20 cellular contexts compared by ENCODE assay signal in the genomic region with DNA sequence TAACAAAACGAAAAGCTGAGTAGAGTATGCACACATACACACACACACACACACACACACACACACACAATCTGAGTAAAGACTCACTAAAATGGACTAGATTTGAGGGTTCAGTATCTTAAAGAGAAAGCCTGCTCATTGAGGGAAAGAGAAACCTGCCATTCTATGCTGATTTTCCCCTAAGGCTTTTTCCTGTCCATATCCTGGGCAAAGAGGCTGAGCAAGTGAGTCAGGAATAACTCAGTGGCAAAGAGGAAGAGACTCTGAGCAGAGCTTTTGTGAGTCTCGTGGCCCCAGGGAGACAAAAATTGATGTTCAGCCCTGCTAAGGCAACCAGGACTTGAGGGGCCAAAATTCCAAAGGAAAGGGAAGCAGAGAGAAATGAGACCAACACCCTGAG. TPM values are rescaled to one million over a fixed set of nuclear protein-coding genes. Genes with fewer than 3 reads are reported as not detected.
DNase-seq lines count a peak whose midpoint lies in the region; ATAC-seq, FAIRE-seq and TF ChIP-seq lines count a peak whose summit lies in the region.
"Had no signal": no experiment of that assay in that cellular context is flagged by ENCODE, and none has a peak within 500 bp of the region (broad histone marks: within the 10 kb centered on the region; RNA-seq: fewer than 3 reads in every experiment).

No MANE protein-coding gene starts in this region.

- DNase-seq in COLO829 (ENCODE audit: low spot score): peak; percentile 60
- peak; percentile 78 for DNase-seq in NCI-H226
- DNase-seq in bronchial epithelial cell (ENCODE audit: low read depth): peak; percentile 85
- peak; percentile 57 for DNase-seq in keratinocyte (ENCODE audit: low read depth, low spot score)
- DNase-seq in activated CD8-positive, alpha-beta memory T cell treated with anti-CD3 and anti-CD28 coated beads, Interleukin-2, amount 50 U/mL, for 48 hours: no peak
- no peak for DNase-seq in activated CD8-positive, alpha-beta T cell treated with anti-CD3 and anti-CD28 coated beads, Interleukin-2, amount 10 ng/mL, durations not matched to agents 7 days and 5 days
- DNase-seq: activated naive CD4-positive, alpha-beta T cell treated with anti-CD3 and anti-CD28 coated beads, Interleukin-2, amount 50 U/mL, for 16 hours; BE2C; DND-41; GOT3; kidney; NCI-H1092 treated with DMSO at 0.1 percent for 48 hours; NCI-H524 treated with DMSO at 0.1 percent for 48 hours; RPMI8226; stimulated activated CD4-positive, alpha-beta T cell treated with anti-CD3 and anti-CD28 coated beads, Interleukin-4, amount 100 ng/mL, for 24 hours; stimulated activated naive CD4-positive, alpha-beta T cell treated with Interleukin-2 at 50 U/mL for 16 hours had no signal

- no peaks in the 10 kb centered on the region for H4K20me1 ChIP-seq in keratinocyte (ENCODE audit: control insufficient read depth, extremely low read depth, insufficient read depth, low read length)

- peak overlapping the region; percentile 79 for H3K27ac ChIP-seq in keratinocyte (ENCODE audit: control insufficient read depth, insufficient read depth, low read length)

- H3K4me3 Mint-ChIP-seq in activated CD8-positive, alpha-beta T cell treated with anti-CD3 and anti-CD28 coated beads, Interleukin-2, amount 10 ng/mL, durations not matched to agents 7 days and 5 days: no peak overlapping the region

- H3K9me3 ChIP-seq in keratinocyte (ENCODE audit: control insufficient read depth, low read depth, low read length): peaks cover 6% of the 10 kb centered on the region
- H3K9me3 ChIP-seq: BE2C had no signal

- H3K36me3 ChIP-seq in bronchial epithelial cell (ENCODE audit: control insufficient read depth, insufficient read depth, low read length) (no peaks in the 10 kb centered on the region), keratinocyte (ENCODE audit: control insufficient read depth in 2 of 2, extremely low read depth in 1 of 2, insufficient read depth in 2 of 2, low read length in 2 of 2) (no peaks in the 10 kb centered on the region)
- H3K36me3 ChIP-seq: BE2C had no signal

- H3K79me2 ChIP-seq in keratinocyte (ENCODE audit: control insufficient read depth, insufficient read depth, low read length): no peaks in the 10 kb centered on the region

- no peak for TF ChIP-seq CTCF in bronchial epithelial cell (IDR thresholded peaks at IDR 0.05; ENCODE audit: insufficient read depth, low read length, severe bottlenecking)
- TF ChIP-seq CTCF in keratinocyte (optimal IDR thresholded peaks at IDR 0.05 in 1 of 3, IDR thresholded peaks at IDR 0.05 in 1 of 3, conservative IDR thresholded peaks at IDR 0.05 in 1 of 3; ENCODE audit: extremely low read depth in 1 of 3, insufficient read depth in 2 of 3, low read length in 3 of 3): no peak

- no peak overlapping the region for H2AFZ ChIP-seq in keratinocyte (ENCODE audit: control insufficient read depth, low read length)

- dilution Hi-C loops in keratinocyte (cut with MboI; ENCODE audit: extremely low pct_ligation_motif_present, low sequenced_read_pairs): no loop called here

- H3K4me1 Mint-ChIP-seq in activated CD8-positive, alpha-beta T cell treated with anti-CD3 and anti-CD28 coated beads, Interleukin-2, amount 10 ng/mL, durations not matched to agents 7 days and 5 days (ENCODE audit: low read depth): no peaks in the 10 kb centered on the region

- ATAC-seq in HG02759 (IDR thresholded peaks at IDR 0.05; ENCODE audit: unreplicated experiment): no peak
- ATAC-seq in HG03342 (IDR thresholded peaks at IDR 0.05; ENCODE audit: unreplicated experiment): no peak
- no peak for ATAC-seq in activated CD8-positive, alpha-beta T cell treated with anti-CD3 and anti-CD28 coated beads, Interleukin-2, amount 10 ng/mL, durations not matched to agents 7 days and 5 days

- H3K27me3 ChIP-seq in bronchial epithelial cell (ENCODE audit: control insufficient read depth, insufficient read depth, low read length): no peaks in the 10 kb centered on the region
- H3K27me3 ChIP-seq in keratinocyte (ENCODE audit: control insufficient read depth, extremely low read depth, insufficient read depth, low read length): no peaks in the 10 kb centered on the region
- H3K27me3 ChIP-seq: BE2C had no signal

- no peaks in the 10 kb centered on the region for H3K9me1 ChIP-seq in keratinocyte (ENCODE audit: control insufficient read depth, extremely low read depth, insufficient read depth, low read length)

- peaks cover 14% of the 10 kb centered on the region for H3K27me3 Mint-ChIP-seq in activated CD8-positive, alpha-beta T cell treated with anti-CD3 and anti-CD28 coated beads, Interleukin-2, amount 10 ng/mL, durations not matched to agents 7 days and 5 days (ENCODE audit: low read depth)

- H3K9ac ChIP-seq in keratinocyte (ENCODE audit: control insufficient read depth, extremely low read depth, insufficient read depth, low read length): peak overlapping the region; percentile 51

- no peaks in the 10 kb centered on the region for H3K36me3 Mint-ChIP-seq in activated CD8-positive, alpha-beta T cell treated with anti-CD3 and anti-CD28 coated beads, Interleukin-2, amount 10 ng/mL, durations not matched to agents 7 days and 5 days (ENCODE audit: low read depth)

- no peak overlapping the region for H3K27ac Mint-ChIP-seq in activated CD8-positive, alpha-beta T cell treated with anti-CD3 and anti-CD28 coated beads, Interleukin-2, amount 10 ng/mL, durations not matched to agents 7 days and 5 days

- peaks cover 27% of the 10 kb centered on the region for H3K4me1 ChIP-seq in keratinocyte (ENCODE audit: control insufficient read depth, extremely low read depth, insufficient read depth, low read length)
- H3K4me1 ChIP-seq: BE2C had no signal

- CTCF ChIA-PET in activated CD8-positive, alpha-beta T cell treated with anti-CD3 and anti-CD28 coated beads, Interleukin-2, amount 10 ng/mL, durations not matched to agents 7 days and 5 days (lab: Charles Lee): no interaction called here

- peaks cover 3% of the 10 kb centered on the region for H3K9me3 Mint-ChIP-seq in activated CD8-positive, alpha-beta T cell treated with anti-CD3 and anti-CD28 coated beads, Interleukin-2, amount 10 ng/mL, durations not matched to agents 7 days and 5 days (ENCODE audit: insufficient read depth)

- peak overlapping the region; percentile 63 for H3K4me2 ChIP-seq in keratinocyte (ENCODE audit: control insufficient read depth, extremely low read depth, insufficient read depth, low read depth, low read length)

- POLR2A ChIA-PET in activated CD8-positive, alpha-beta T cell treated with anti-CD3 and anti-CD28 coated beads, Interleukin-2, amount 10 ng/mL, durations not matched to agents 7 days and 5 days (lab: Charles Lee): interaction anchor here (0.5 kb wide), 1 partner anchor 1939 kb away, joined by 3 read pairs; no protein-coding TSS in a partner anchor

- H3K4me3 ChIP-seq in bronchial epithelial cell (ENCODE audit: low read depth, low read length) (no peak overlapping the region), keratinocyte (ENCODE audit: control insufficient read depth in 2 of 3, extremely low read depth in 1 of 3, insufficient read depth in 2 of 3, low read depth in 1 of 3, low read length in 3 of 3) (no peak overlapping the region)

- FAIRE-seq in bronchial epithelial cell (lab: Jason Lieb, UNC) (no peak), keratinocyte (lab: Jason Lieb, UNC) (peak; percentile 99)
- FAIRE-seq: colon, kidney, TTC549 had no signal

RNA-seq across cellular contexts. Expression of a gene that starts 37.3 kb away (rescaled TPM):
- 10.4 and 11.8 TPM in 2 replicates for total RNA-seq in bronchial epithelial cell
- polyA plus RNA-seq in keratinocyte: 25.5 to 91.0 TPM (median 44.9 TPM) in 3 replicates
- polyA plus RNA-seq in keratinocyte (2011; ENCODE audit: low read depth): 5.9 TPM
- polyA plus RNA-seq in keratinocyte (2011; cell fraction: cytosol; rRNA removed): 37.4 and 45.8 TPM in 2 replicates
- 145 and 159 TPM in 2 replicates for polyA plus RNA-seq in keratinocyte (2011; cell fraction: nucleus; rRNA removed)
- 10.7 and 81.7 TPM in 2 replicates for polyA plus RNA-seq in keratinocyte (2012; ENCODE audit: low replicate concordance)
- 41.9 to 182 TPM (median 83.5 TPM) in 3 replicates for polyA minus RNA-seq in keratinocyte
- 35.7 TPM for polyA minus RNA-seq in keratinocyte (2011; cell fraction: cytosol; rRNA and poly(A)+ RNA removed)
- 165 and 282 TPM in 2 replicates for polyA minus RNA-seq in keratinocyte (2011; cell fraction: nucleus; rRNA and poly(A)+ RNA removed)
- 10 to 100 TPM; 10.4 to 10.6 TPM for total RNA-seq in activated CD8-positive, alpha-beta T cell treated with anti-CD3 and anti-CD28 coated beads, Interleukin-2, amount 10 ng/mL, durations not matched to agents 7 days and 5 days

Comparison
In these comparisons a context has a peak if more than half of its experiments do, and no peak if none do; other contexts are left out.
1. DNase-seq: peak in COLO829 (single experiment), NCI-H226 (single experiment), bronchial epithelial cell (single experiment) and keratinocyte (single experiment); none in activated CD8-positive, alpha-beta memory T cell treated with anti-CD3 and anti-CD28 coated beads, Interleukin-2, amount 50 U/mL, for 48 hours (single experiment) and activated CD8-positive, alpha-beta T cell treated with anti-CD3 and anti-CD28 coated beads, Interleukin-2, amount 10 ng/mL, durations not matched to agents 7 days and 5 days (single experiment).